Comparison of ENCODE assay signal across 13 cellular contexts in the genomic region with DNA sequence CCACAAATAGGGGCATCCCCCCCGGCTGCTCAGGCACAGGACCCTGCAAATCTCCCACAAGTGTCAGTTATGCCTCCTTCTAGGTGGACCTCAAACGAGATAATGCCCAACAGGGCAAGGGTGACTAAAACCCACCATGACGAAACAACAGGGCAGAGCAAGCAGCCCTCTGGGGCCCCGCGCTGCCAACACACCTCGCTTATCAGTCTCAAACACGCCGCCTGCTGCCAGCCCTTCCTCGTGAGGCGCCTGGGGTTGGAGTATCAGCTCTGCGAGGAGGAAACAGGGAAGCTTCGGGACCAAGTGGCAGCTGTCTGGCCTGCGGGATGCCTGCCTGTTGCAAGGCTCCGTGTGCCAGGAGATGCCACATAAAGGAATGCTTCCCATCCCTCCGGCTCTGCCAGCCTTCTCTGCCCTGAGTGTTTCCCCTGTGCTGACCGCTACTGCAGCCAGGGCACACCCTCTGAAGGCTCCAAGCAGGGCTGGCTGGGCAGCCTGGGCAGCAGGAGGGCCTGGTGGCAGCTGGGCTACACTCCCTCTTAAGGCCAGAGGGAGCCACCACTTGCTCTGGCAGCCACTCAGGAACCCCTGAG. TPM values are rescaled to one million over a fixed set of nuclear protein-coding genes. Genes with fewer than 3 reads are reported as not detected.
A peak's percentile ranks its signal among the peaks of the same experiment; 100 is the strongest.
DNase-seq lines count a peak whose midpoint lies in the region; ATAC-seq, FAIRE-seq and TF ChIP-seq lines count a peak whose summit lies in the region.
"Had no signal": no experiment of that assay in that cellular context is flagged by ENCODE, and none has a peak within 500 bp of the region (broad histone marks: within the 10 kb centered on the region; RNA-seq: fewer than 3 reads in every experiment).

No MANE protein-coding gene starts in this region.

- peak overlapping the region; percentile 88 to 92 for H3K27ac ChIP-seq in kidney (ENCODE audit: low read depth in 2 of 2, low read length in 2 of 2)
- H3K27ac ChIP-seq: C4-2B, cardiac muscle cell had no signal

- FAIRE-seq in kidney (lab: Jason Lieb, UNC), result no peak
- FAIRE-seq: islet of Langerhans had no signal

- peaks cover 4% of the 10 kb centered on the region for H3K36me3 Mint-ChIP-seq in stimulated activated effector memory CD8-positive, alpha-beta T cell treated with anti-CD3 and anti-CD28 coated beads, Interleukin-12 subunit alpha, Interleukin-12 subunit beta, amount 100 ng/mL, for 72 hours

- H3K36me3 ChIP-seq in kidney (ENCODE audit: control insufficient read depth in 1 of 2, insufficient read depth in 2 of 2, low read length in 2 of 2), result no peaks in the 10 kb centered on the region
- H3K36me3 ChIP-seq: cardiac muscle cell had no signal

- H3K4me1 Mint-ChIP-seq in stimulated activated effector memory CD8-positive, alpha-beta T cell treated with anti-CD3 and anti-CD28 coated beads, Interleukin-12 subunit alpha, Interleukin-12 subunit beta, amount 100 ng/mL, for 72 hours, result peaks cover 8% of the 10 kb centered on the region

- H3K9me3 ChIP-seq in kidney (ENCODE audit: control insufficient read depth in 1 of 2, low read length in 2 of 2), result no peaks in the 10 kb centered on the region

- no peaks in the 10 kb centered on the region for H3K9me3 Mint-ChIP-seq in stimulated activated effector memory CD8-positive, alpha-beta T cell treated with anti-CD3 and anti-CD28 coated beads, Interleukin-12 subunit alpha, Interleukin-12 subunit beta, amount 100 ng/mL, for 72 hours

- TF ChIP-seq CTCF in kidney (IDR thresholded peaks at IDR 0.05; ENCODE audit: borderline replicate concordance, extremely low read depth, insufficient read depth), result no peak

- peak overlapping the region; percentile 68 for H3K27ac Mint-ChIP-seq in stimulated activated effector memory CD8-positive, alpha-beta T cell treated with anti-CD3 and anti-CD28 coated beads, Interleukin-12 subunit alpha, Interleukin-12 subunit beta, amount 100 ng/mL, for 72 hours

- ATAC-seq in stimulated activated effector memory CD8-positive, alpha-beta T cell treated with anti-CD3 and anti-CD28 coated beads, Interleukin-12 subunit alpha, Interleukin-12 subunit beta, amount 100 ng/mL, for 72 hours, result no peak
- ATAC-seq in HG02970 (IDR thresholded peaks at IDR 0.05; ENCODE audit: low FRiP score, unreplicated experiment) (no peak), HG02840 (IDR thresholded peaks at IDR 0.05; ENCODE audit: low FRiP score, unreplicated experiment) (no peak)

- peak overlapping the region; percentile 9 to 78 for H3K9ac ChIP-seq in kidney (ENCODE audit: low read length in 2 of 2)

- peak; percentile 41 for DNase-seq in GF-D8 (lab: John Stamatoyannopoulos, UW)
- DNase-seq in cerebellar cortex (ENCODE audit: low spot score), result peak; percentile 96
- DNase-seq in kidney, result peak; percentile 75
- no peak for DNase-seq in stimulated activated effector memory CD8-positive, alpha-beta T cell treated with anti-CD3 and anti-CD28 coated beads, Interleukin-12 subunit alpha, Interleukin-12 subunit beta, amount 100 ng/mL, for 72 hours (ENCODE audit: low spot score in 2 of 2)
- no peak for DNase-seq in activated CD4-positive, alpha-beta T cell treated with anti-CD3 and anti-CD28 coated beads, Interleukin-2, amount 50 U/mL, for 48 hours
- DNase-seq in NCI-H2107 (lab: John Stamatoyannopoulos, UW), result no peak
- DNase-seq: activated CD4-positive, alpha-beta T cell treated with anti-CD3 and anti-CD28 coated beads, Interleukin-2, amount 50 U/mL, for 1 hour; NCI-H187 had no signal

- no peak overlapping the region for H3K4me3 Mint-ChIP-seq in stimulated activated effector memory CD8-positive, alpha-beta T cell treated with anti-CD3 and anti-CD28 coated beads, Interleukin-12 subunit alpha, Interleukin-12 subunit beta, amount 100 ng/mL, for 72 hours

- intact Hi-C loops in kidney (cut with DNase I), result no loop called here

- peak overlapping the region; percentile 51 to 58 for H3K4me3 ChIP-seq in kidney (ENCODE audit: low read length in 2 of 2)
- H3K4me3 ChIP-seq: cardiac muscle cell had no signal

- H3K4me1 ChIP-seq in kidney (ENCODE audit: control insufficient read depth in 1 of 2, insufficient read depth in 1 of 2, low read depth in 1 of 2, low read length in 2 of 2), result peaks cover 21 to 42% of the 10 kb centered on the region in 2 donors

RNA-seq across cellular contexts. Expression of a gene that starts 2.5 kb away (rescaled TPM):
- total RNA-seq in kidney, result 8.0 TPM
- polyA plus RNA-seq in kidney (ENCODE audit: insufficient read depth, low read depth, low replicate concordance), result 63.0 TPM

RNA-seq across cellular contexts. Expression of a gene that starts 31.2 kb away (rescaled TPM):
- total RNA-seq in kidney, result 51.6 TPM
- polyA plus RNA-seq in kidney (ENCODE audit: insufficient read depth, low read depth, low replicate concordance), result 40.0 TPM

RNA-seq across cellular contexts. Expression of a gene that starts 31.4 kb away (rescaled TPM):
- 95.1 TPM for total RNA-seq in kidney
- 62.9 TPM for polyA plus RNA-seq in kidney (ENCODE audit: insufficient read depth, low read depth, low replicate concordance)

RNA-seq across cellular contexts. Expression of a gene that starts 48.1 kb away (rescaled TPM):
- total RNA-seq in kidney, result 286 TPM
- polyA plus RNA-seq in kidney (ENCODE audit: insufficient read depth, low read depth, low replicate concordance), result 139 TPM

Comparison
In these comparisons a context has a peak if more than half of its experiments do, and no peak if none do; other contexts are left out.
1. DNase-seq: peak in GF-D8 (single experiment), cerebellar cortex (single experiment) and kidney (single experiment); none in stimulated activated effector memory CD8-positive, alpha-beta T cell treated with anti-CD3 and anti-CD28 coated beads, Interleukin-12 subunit alpha, Interleukin-12 subunit beta, amount 100 ng/mL, for 72 hours (0 of 2), activated CD4-positive, alpha-beta T cell treated with anti-CD3 and anti-CD28 coated beads, Interleukin-2, amount 50 U/mL, for 48 hours (0 of 2) and NCI-H2107 (single experiment).